In genomic region chr19:44794610-44795009, GRCh38 we compare ENCODE assay signal across 25 cellular contexts. TPM values are rescaled to one million over a fixed set of nuclear protein-coding genes. Genes with fewer than 3 reads are reported as not detected.
DNase-seq lines count a peak whose midpoint lies in the region; ATAC-seq and TF ChIP-seq lines count a peak whose summit lies in the region.
"Had no signal": no experiment of that assay in that cellular context is flagged by ENCODE, and none has a peak within 500 bp of the region (broad histone marks: within the 10 kb centered on the region; RNA-seq: fewer than 3 reads in every experiment).

No MANE protein-coding gene starts in this region.

- no peak overlapping the region for H2BK20ac ChIP-seq in IMR-90 (ENCODE audit: low read depth, low read length)

- H3K27me3 ChIP-seq in BLaER1, result no peaks in the 10 kb centered on the region
- no peaks in the 10 kb centered on the region for H3K27me3 ChIP-seq in IMR-90 (ENCODE audit: control insufficient read depth, insufficient read depth, low read length)
- no peaks in the 10 kb centered on the region for H3K27me3 ChIP-seq in CD8-positive, alpha-beta T cell (ENCODE audit: insufficient read depth, low read length)
- no peaks in the 10 kb centered on the region for H3K27me3 ChIP-seq in gastroesophageal sphincter

- H4K5ac ChIP-seq in IMR-90 (ENCODE audit: low read depth, low read length), result no peak overlapping the region

- no peaks in the 10 kb centered on the region for H3K9me1 ChIP-seq in IMR-90 (ENCODE audit: insufficient read depth, low read length)

- H4K8ac ChIP-seq in IMR-90 (ENCODE audit: low read depth in 2 of 2, low read length in 2 of 2), result no peak overlapping the region

- H4K20me1 ChIP-seq in BLaER1 (no peaks in the 10 kb centered on the region), IMR-90 (ENCODE audit: insufficient read depth, low read length) (no peaks in the 10 kb centered on the region)

- intact Hi-C loops in IMR-90 (cut with micrococcal nuclease), result no loop called here
- intact Hi-C loops in dendritic cell treated with granulocyte-macrophage colony-stimulating factor and Interleukin-4, amounts not matched to agents 40 ng/mL and 50 ng/mL, for 4 days (cut with micrococcal nuclease), result no loop called here
- intact Hi-C loops in CD8-positive, alpha-beta T cell (cut with DNase I, micrococcal nuclease), result no loop called here

- WGBS in IMR-90 (ENCODE audit: extremely low coverage in 2 of 2, insufficient read length in 1 of 2), 2 experiments, result 90% methylated on average over 3 of the region's 4 CpGs; no CpG with 5 or more reads in 1 of the 2 experiments
- WGBS in gastroesophageal sphincter (ENCODE audit: low coverage in 1 of 2), 2 donors, result 90 to 100% methylated on average over 2 to 4 of the region's 4 CpGs

- H3K27ac Mint-ChIP-seq in activated CD4-positive, alpha-beta T cell treated with anti-CD3 and anti-CD28 coated beads, Interleukin-2, amount 10 ng/mL, durations not matched to agents 7 days and 5 days, result peak overlapping the region; percentile 25
- peak overlapping the region; percentile 31 for H3K27ac Mint-ChIP-seq in dendritic cell treated with granulocyte-macrophage colony-stimulating factor and Interleukin-4, amounts not matched to agents 40 ng/mL and 50 ng/mL, for 4 days
- H3K27ac Mint-ChIP-seq in mesothelial cell of epicardium, result no peak overlapping the region
- H3K27ac Mint-ChIP-seq in CD8-positive, alpha-beta T cell, result no peak overlapping the region
- H3K27ac Mint-ChIP-seq: CD4-positive, alpha-beta T cell; GM23338; H9; HFFc6 had no signal

- H3K36me3 Mint-ChIP-seq in activated CD4-positive, alpha-beta T cell treated with anti-CD3 and anti-CD28 coated beads, Interleukin-2, amount 10 ng/mL, durations not matched to agents 7 days and 5 days (ENCODE audit: low read depth), result no peaks in the 10 kb centered on the region
- no peaks in the 10 kb centered on the region for H3K36me3 Mint-ChIP-seq in dendritic cell treated with granulocyte-macrophage colony-stimulating factor and Interleukin-4, amounts not matched to agents 40 ng/mL and 50 ng/mL, for 4 days (ENCODE audit: low read depth)
- H3K36me3 Mint-ChIP-seq in mesothelial cell of epicardium, result peaks cover 8% of the 10 kb centered on the region
- no peaks in the 10 kb centered on the region for H3K36me3 Mint-ChIP-seq in CD8-positive, alpha-beta T cell
- H3K36me3 Mint-ChIP-seq: CD14-positive monocyte had no signal

- no peak for TF ChIP-seq RAD21 in IMR-90 (IDR thresholded peaks at IDR 0.05; ENCODE audit: low read length)

- H2AFZ ChIP-seq in IMR-90 (replicated peaks; ENCODE audit: low read length, poor library complexity), result peak overlapping the region; percentile 5
- H2AFZ ChIP-seq: GM23338 had no signal

- no peak overlapping the region for H4K91ac ChIP-seq in IMR-90 (ENCODE audit: insufficient read depth, low read depth, low read length)

- H3K23ac ChIP-seq in IMR-90 (ENCODE audit: low read depth, low read length), result no peak overlapping the region

- no peak overlapping the region for H3K4ac ChIP-seq in IMR-90 (ENCODE audit: low read depth, low read length)

- in situ Hi-C loops in IMR-90 (cut with MboI; ENCODE audit: low sequenced_read_pairs), result loop anchor here (25.0 kb wide), 1 partner anchor 232 kb away; no protein-coding TSS in a partner anchor

- H3K4me3 ChIP-seq in BLaER1 (no peak overlapping the region), IMR-90 (ENCODE audit: insufficient read depth, low read depth, low read length) (no peak overlapping the region), gastroesophageal sphincter (no peak overlapping the region)
- no peak overlapping the region for H3K4me3 ChIP-seq in CD8-positive, alpha-beta T cell (ENCODE audit: low read depth, low read length)
- H3K4me3 ChIP-seq: A549, GM23338 had no signal

- H3K27ac ChIP-seq in BLaER1 (no peak overlapping the region), IMR-90 (ENCODE audit: insufficient read depth, low read length) (no peak overlapping the region), gastroesophageal sphincter (no peak overlapping the region)
- no peak overlapping the region for H3K27ac ChIP-seq in CD8-positive, alpha-beta T cell (ENCODE audit: low read depth, low read length)

- H3K9me3 ChIP-seq in BLaER1, result no peaks in the 10 kb centered on the region
- no peaks in the 10 kb centered on the region for H3K9me3 ChIP-seq in IMR-90 (ENCODE audit: control insufficient read depth, insufficient read depth, low read length)
- no peaks in the 10 kb centered on the region for H3K9me3 ChIP-seq in CD8-positive, alpha-beta T cell (ENCODE audit: low read length)
- no peaks in the 10 kb centered on the region for H3K9me3 ChIP-seq in gastroesophageal sphincter
- H3K9me3 ChIP-seq: A549 had no signal

- H3K18ac ChIP-seq in IMR-90 (ENCODE audit: low read depth, low read length), result no peak overlapping the region

- no peak overlapping the region; the same call in 1 of the 2 replicates for H2AK5ac ChIP-seq in IMR-90 (ENCODE audit: low read depth, low read length)

- peak overlapping the region; percentile 88 for H3K4me2 ChIP-seq in BLaER1
- no peak overlapping the region for H3K4me2 ChIP-seq in IMR-90 (ENCODE audit: low read depth, low read length)
- H3K4me2 ChIP-seq: A549, GM23338 had no signal

- CTCF ChIA-PET in activated CD4-positive, alpha-beta T cell treated with anti-CD3 and anti-CD28 coated beads, Interleukin-2, amount 10 ng/mL, durations not matched to agents 7 days and 5 days (lab: Charles Lee), result interaction anchor here (0.8 to 2.4 kb wide), 2 partner anchors 24 to 71 kb away, joined by 3 to 7 read pairs; no protein-coding TSS in a partner anchor
- CTCF ChIA-PET in IMR-90 (lab: Yijun Ruan, JAX), result no interaction called here
- CTCF ChIA-PET in CD8-positive, alpha-beta T cell (lab: Charles Lee), result interaction anchor here (0.9 to 2.0 kb wide), 2 partner anchors 10 to 70 kb away, joined by 3 to 10 read pairs; no protein-coding TSS in a partner anchor

- H3K79me1 ChIP-seq in IMR-90 (ENCODE audit: low read depth in 1 of 2, low read length in 2 of 2), result no peaks in the 10 kb centered on the region

- peaks cover 21% of the 10 kb centered on the region for H3K4me1 Mint-ChIP-seq in activated CD4-positive, alpha-beta T cell treated with anti-CD3 and anti-CD28 coated beads, Interleukin-2, amount 10 ng/mL, durations not matched to agents 7 days and 5 days
- peaks cover 6% of the 10 kb centered on the region for H3K4me1 Mint-ChIP-seq in dendritic cell treated with granulocyte-macrophage colony-stimulating factor and Interleukin-4, amounts not matched to agents 40 ng/mL and 50 ng/mL, for 4 days (ENCODE audit: low read depth)
- peaks cover 7% of the 10 kb centered on the region for H3K4me1 Mint-ChIP-seq in mesothelial cell of epicardium
- peaks cover 12% of the 10 kb centered on the region for H3K4me1 Mint-ChIP-seq in CD8-positive, alpha-beta T cell (ENCODE audit: low read depth)

- H3K9ac ChIP-seq in BLaER1 (no peak overlapping the region), IMR-90 (ENCODE audit: low read depth, low read length) (no peak overlapping the region)

- H3K14ac ChIP-seq in IMR-90 (replicated peaks; ENCODE audit: low read depth, low read length), result no peak overlapping the region

- no peaks in the 10 kb centered on the region for H3K27me3 Mint-ChIP-seq in activated CD4-positive, alpha-beta T cell treated with anti-CD3 and anti-CD28 coated beads, Interleukin-2, amount 10 ng/mL, durations not matched to agents 7 days and 5 days
- H3K27me3 Mint-ChIP-seq in dendritic cell treated with granulocyte-macrophage colony-stimulating factor and Interleukin-4, amounts not matched to agents 40 ng/mL and 50 ng/mL, for 4 days, result peaks cover 11% of the 10 kb centered on the region
- H3K27me3 Mint-ChIP-seq in mesothelial cell of epicardium (ENCODE audit: low read depth), result no peaks in the 10 kb centered on the region
- no peaks in the 10 kb centered on the region for H3K27me3 Mint-ChIP-seq in CD8-positive, alpha-beta T cell (ENCODE audit: low read depth)
- H3K27me3 Mint-ChIP-seq: CD4-positive, alpha-beta T cell had no signal

- TF ChIP-seq EP300 in gastroesophageal sphincter (IDR thresholded peaks at IDR 0.05), result no peak

- POLR2A ChIA-PET in activated CD4-positive, alpha-beta T cell treated with anti-CD3 and anti-CD28 coated beads, Interleukin-2, amount 10 ng/mL, durations not matched to agents 7 days and 5 days (lab: Charles Lee), result no interaction called here
- POLR2A ChIA-PET in IMR-90 (lab: Charles Lee; ENCODE audit: unreplicated experiment), result no interaction called here
- POLR2A ChIA-PET in CD8-positive, alpha-beta T cell (lab: Charles Lee), result no interaction called here

- H3K56ac ChIP-seq in IMR-90 (ENCODE audit: extremely low read depth, insufficient read depth, low read length), result no peak overlapping the region

- no peak overlapping the region for H3K4me3 Mint-ChIP-seq in activated CD4-positive, alpha-beta T cell treated with anti-CD3 and anti-CD28 coated beads, Interleukin-2, amount 10 ng/mL, durations not matched to agents 7 days and 5 days
- H3K4me3 Mint-ChIP-seq in dendritic cell treated with granulocyte-macrophage colony-stimulating factor and Interleukin-4, amounts not matched to agents 40 ng/mL and 50 ng/mL, for 4 days, result no peak overlapping the region
- no peak overlapping the region for H3K4me3 Mint-ChIP-seq in mesothelial cell of epicardium
- H3K4me3 Mint-ChIP-seq in CD8-positive, alpha-beta T cell, result no peak overlapping the region
- H3K4me3 Mint-ChIP-seq: CD14-positive monocyte; CD4-positive, alpha-beta T cell; GM23338; HFFc6 had no signal

- no peak overlapping the region for H2AK9ac ChIP-seq in IMR-90 (replicated peaks; ENCODE audit: low read depth, low read length, poor library complexity)

- H2BK120ac ChIP-seq in IMR-90 (ENCODE audit: low read depth, low read length), result no peak overlapping the region

- H3K4me1 ChIP-seq in BLaER1 (peaks cover 82% of the 10 kb centered on the region), IMR-90 (ENCODE audit: control insufficient read depth, insufficient read depth, low read length) (peaks cover 4% of the 10 kb centered on the region), gastroesophageal sphincter (peaks cover 0 to 12% (median 2%) of the 10 kb centered on the region in 3 donors)
- peaks cover 17% of the 10 kb centered on the region for H3K4me1 ChIP-seq in CD8-positive, alpha-beta T cell (ENCODE audit: insufficient read depth, low read length)

- DNase-seq in activated CD4-positive, alpha-beta T cell treated with anti-CD3 and anti-CD28 coated beads, Interleukin-2, amount 10 ng/mL, durations not matched to agents 7 days and 5 days, result no peak
- no peak for DNase-seq in activated CD4-positive, alpha-beta T cell treated with anti-CD3 and anti-CD28 coated beads, Interleukin-2, amount 50 U/mL, for 48 hours
- no peak for DNase-seq in IMR-90
- DNase-seq in mesothelial cell of epicardium (ENCODE audit: low spot score in 2 of 2, unreplicated experiment in 2 of 2), result no peak
- no peak for DNase-seq in CD8-positive, alpha-beta T cell
- DNase-seq: ACHN; Calu3; CD4-positive, alpha-beta T cell; COR-L47; DMS53; DMS79 treated with DMSO at 0.1 percent for 48 hours; GF-D8; H9; HFFc6 had no signal

- H2BK5ac ChIP-seq in IMR-90 (ENCODE audit: low read depth, low read length, poor library complexity, severe bottlenecking), result no peak overlapping the region

- H2BK15ac ChIP-seq in IMR-90 (ENCODE audit: low read depth, low read length), result no peak overlapping the region

- dilution Hi-C loops in IMR-90 (cut with HindIII; ENCODE audit: low sequenced_read_pairs, unreplicated experiment), result no loop called here

- ATAC-seq in IMR-90 (ENCODE audit: low read depth) (no peak), gastroesophageal sphincter (no peak)
- no peak for ATAC-seq in CD8-positive, alpha-beta T cell
- ATAC-seq: A549, GM23338, HCT116 had no signal

- TF ChIP-seq CTCF in IMR-90 (conservative IDR thresholded peaks at IDR 0.05; ENCODE audit: low read depth, low read length) (no peak), mesothelial cell of epicardium (IDR thresholded peaks at IDR 0.05; ENCODE audit: unreplicated experiment) (no peak), gastroesophageal sphincter (IDR thresholded peaks at IDR 0.05) (no peak)
- TF ChIP-seq CTCF in CD8-positive, alpha-beta T cell (IDR thresholded peaks at IDR 0.05), result no peak

- no peak for TF ChIP-seq POLR2A in IMR-90 (IDR thresholded peaks at IDR 0.05; ENCODE audit: low read depth, low read length)
- TF ChIP-seq POLR2A in gastroesophageal sphincter (IDR thresholded peaks at IDR 0.05), result no peak

- no peaks in the 10 kb centered on the region for H3K9me3 Mint-ChIP-seq in activated CD4-positive, alpha-beta T cell treated with anti-CD3 and anti-CD28 coated beads, Interleukin-2, amount 10 ng/mL, durations not matched to agents 7 days and 5 days
- H3K9me3 Mint-ChIP-seq in dendritic cell treated with granulocyte-macrophage colony-stimulating factor and Interleukin-4, amounts not matched to agents 40 ng/mL and 50 ng/mL, for 4 days, result no peaks in the 10 kb centered on the region
- H3K9me3 Mint-ChIP-seq in mesothelial cell of epicardium, result no peaks in the 10 kb centered on the region
- no peaks in the 10 kb centered on the region for H3K9me3 Mint-ChIP-seq in CD8-positive, alpha-beta T cell
- H3K9me3 Mint-ChIP-seq: CD14-positive monocyte; CD4-positive, alpha-beta T cell; GM23338; H9; HFFc6 had no signal

- no peaks in the 10 kb centered on the region for H3K36me3 ChIP-seq in BLaER1
- H3K36me3 ChIP-seq in IMR-90 (ENCODE audit: control insufficient read depth, insufficient read depth, low read length), result no peaks in the 10 kb centered on the region
- H3K36me3 ChIP-seq in CD8-positive, alpha-beta T cell (ENCODE audit: insufficient read depth, low read length), result no peaks in the 10 kb centered on the region
- H3K36me3 ChIP-seq in gastroesophageal sphincter, result no peaks in the 10 kb centered on the region

- no TSS peak for BruUV-seq in IMR-90 (replicated peaks; lab: Mats Ljungman, UMichigan)

RNA-seq across cellular contexts. Expression of gene BCAM, which starts 14.3 kb away (rescaled TPM):
- not detected for total RNA-seq in activated CD4-positive, alpha-beta T cell treated with anti-CD3 and anti-CD28 coated beads, Interleukin-2, amount 10 ng/mL, durations not matched to agents 7 days and 5 days
- total RNA-seq in IMR-90 (2012; rRNA removed), result 2.3 and 2.8 TPM in 2 replicates
- 27.5 and 35.7 TPM in 2 replicates for polyA plus RNA-seq in IMR-90 (2012; rRNA removed)
- polyA plus RNA-seq in IMR-90 (2012; cell fraction: cytosol; rRNA removed), result 50.8 and 71.8 TPM in 2 replicates
- polyA plus RNA-seq in IMR-90 (2012; cell fraction: nucleus; rRNA removed; ENCODE audit: low replicate concordance), result 52.3 and 108 TPM in 2 replicates
- total RNA-seq in mesothelial cell of epicardium, result 346 to 378 TPM (median 355 TPM) in 3 replicates
- total RNA-seq in CD8-positive, alpha-beta T cell, result not detected
- 10 to 100 TPM; 24.1 to 52.7 (median 36.9) TPM for total RNA-seq in gastroesophageal sphincter
- total RNA-seq: CD4-positive, alpha-beta T cell had no signal
- polyA plus RNA-seq: CD14-positive monocyte had no signal

RNA-seq across cellular contexts. Expression of gene CBLC, which starts 16.9 kb away (rescaled TPM):
- total RNA-seq in activated CD4-positive, alpha-beta T cell treated with anti-CD3 and anti-CD28 coated beads, Interleukin-2, amount 10 ng/mL, durations not matched to agents 7 days and 5 days, result not detected
- total RNA-seq in IMR-90 (2012; rRNA removed) (not detected in 2 replicates), mesothelial cell of epicardium (8.5 to 10.8 TPM (median 8.8 TPM) in 3 replicates), gastroesophageal sphincter (1 to 10 TPM in 1 of 4 donors, under 1 TPM in 1, not detected in 2; 0.93 to 1.0 TPM)
- not detected in 2 replicates for polyA plus RNA-seq in IMR-90 (2012; rRNA removed)
- polyA plus RNA-seq in IMR-90 (2012; cell fraction: cytosol; rRNA removed), result 0.02 TPM in 1 of 2 replicates, not detected in the other
- 0.12 TPM in 1 of 2 replicates, not detected in the other for polyA plus RNA-seq in IMR-90 (2012; cell fraction: nucleus; rRNA removed; ENCODE audit: low replicate concordance)
- not detected for total RNA-seq in CD8-positive, alpha-beta T cell
- total RNA-seq: CD4-positive, alpha-beta T cell; Daoy; G401; H4; HFFc6 had no signal
- polyA plus RNA-seq: A549, BJ, CD14-positive monocyte had no signal

RNA-seq across cellular contexts. Expression of gene BCL3, which starts 46.1 kb away (rescaled TPM):
- 10 to 100 TPM; 38.7 to 40.2 TPM for total RNA-seq in activated CD4-positive, alpha-beta T cell treated with anti-CD3 and anti-CD28 coated beads, Interleukin-2, amount 10 ng/mL, durations not matched to agents 7 days and 5 days
- total RNA-seq in IMR-90 (2012; rRNA removed) (1.6 and 1.9 TPM in 2 replicates), mesothelial cell of epicardium (14.9 to 21.5 TPM (median 20.1 TPM) in 3 replicates), gastroesophageal sphincter (10 to 100 TPM; 13.2 to 37.7 (median 16.4) TPM)
- polyA plus RNA-seq in IMR-90 (2012; rRNA removed), result 24.1 and 26.0 TPM in 2 replicates
- 26.7 and 52.5 TPM in 2 replicates for polyA plus RNA-seq in IMR-90 (2012; cell fraction: cytosol; rRNA removed)
- polyA plus RNA-seq in IMR-90 (2012; cell fraction: nucleus; rRNA removed; ENCODE audit: low replicate concordance), result 76.1 and 110 TPM in 2 replicates
- 100 to 1,000 TPM; 107 to 116 TPM for total RNA-seq in CD8-positive, alpha-beta T cell

RNA-seq across cellular contexts. Expression of gene NECTIN2, which starts 51.5 kb away (rescaled TPM):
- total RNA-seq in activated CD4-positive, alpha-beta T cell treated with anti-CD3 and anti-CD28 coated beads, Interleukin-2, amount 10 ng/mL, durations not matched to agents 7 days and 5 days, result not detected
- total RNA-seq in IMR-90 (2012; rRNA removed) (77.8 and 78.0 TPM in 2 replicates), mesothelial cell of epicardium (291 to 300 TPM (median 299 TPM) in 3 replicates), gastroesophageal sphincter (10 to 100 TPM; 27.6 to 47.8 (median 41.6) TPM)
- 169 and 170 TPM in 2 replicates for polyA plus RNA-seq in IMR-90 (2012; rRNA removed)
- 191 and 192 TPM in 2 replicates for polyA plus RNA-seq in IMR-90 (2012; cell fraction: cytosol; rRNA removed)
- polyA plus RNA-seq in IMR-90 (2012; cell fraction: nucleus; rRNA removed; ENCODE audit: low replicate concordance), result 109 and 133 TPM in 2 replicates
- total RNA-seq in CD8-positive, alpha-beta T cell, result 1 to 10 TPM; 2.0 to 2.5 TPM

Comparison
In these comparisons a context has a peak if more than half of its experiments do, and no peak if none do; other contexts are left out.
1. H3K27ac Mint-ChIP-seq: peak in activated CD4-positive, alpha-beta T cell treated with anti-CD3 and anti-CD28 coated beads, Interleukin-2, amount 10 ng/mL, durations not matched to agents 7 days and 5 days (single experiment) and dendritic cell treated with granulocyte-macrophage colony-stimulating factor and Interleukin-4, amounts not matched to agents 40 ng/mL and 50 ng/mL, for 4 days (single experiment); none in mesothelial cell of epicardium (single experiment) and CD8-positive, alpha-beta T cell (single experiment).